Comparison of ENCODE assay signal across 8 cellular contexts in the genomic region with DNA sequence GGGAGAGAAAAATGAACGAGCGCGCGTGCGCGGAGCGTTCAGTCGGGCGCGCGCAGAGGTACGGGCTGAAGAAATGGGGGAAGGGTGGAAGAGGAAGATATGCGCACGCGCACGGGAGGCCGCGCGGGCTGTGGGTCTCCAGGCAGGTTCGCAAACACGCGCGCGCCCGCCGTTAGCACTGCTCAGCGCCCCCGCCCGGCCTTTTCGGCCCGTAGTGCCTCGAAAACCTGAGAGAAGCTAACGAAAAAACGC. TPM values are rescaled to one million over a fixed set of nuclear protein-coding genes. Genes with fewer than 3 reads are reported as not detected.
DNase-seq lines count a peak whose midpoint lies in the region; ATAC-seq and TF ChIP-seq lines count a peak whose summit lies in the region.

No MANE protein-coding gene starts in this region.

- H3K4me2 ChIP-seq in Loucy (ENCODE audit: low read depth, low read length, poor library complexity, severe bottlenecking) (peak overlapping the region; percentile 89), neural cell (ENCODE audit: low read length) (no peak overlapping the region)

- H3F3A ChIP-seq in Loucy (ENCODE audit: low read depth) (0 out of 2 replicates have a peak, but pooled peaks cover 3% of the 10 kb centered on the region), neural cell (ENCODE audit: insufficient read depth, low read length, poor library complexity, severe bottlenecking) (peaks cover 9% of the 10 kb centered on the region)

- H3K4me3 ChIP-seq in Loucy (ENCODE audit: low read length, poor library complexity, severe bottlenecking) (peak overlapping the region; percentile 89), RWPE2 (ENCODE audit: severe bottlenecking) (peak overlapping the region; percentile 91), fibroblast of villous mesenchyme (ENCODE audit: low read depth, low read length) (peak overlapping the region; percentile 86), neural cell (ENCODE audit: low read length) (peak overlapping the region; percentile 78)

- H3K27me3 Mint-ChIP-seq in stimulated activated naive CD8-positive, alpha-beta T cell treated with anti-CD3 and anti-CD28 coated beads, Interleukin-15, Interleukin-2, amounts not matched to agents 100 ng/mL and 50 ng/mL, for 24 hours = no peaks in the 10 kb centered on the region

- peaks cover 48% of the 10 kb centered on the region for H4K20me1 ChIP-seq in Loucy (ENCODE audit: insufficient read depth, low read length, poor library complexity, severe bottlenecking)
- peaks cover 25% of the 10 kb centered on the region for H4K20me1 ChIP-seq in neural cell (ENCODE audit: insufficient read depth)

- peak overlapping the region; percentile 100 for H3K27ac Mint-ChIP-seq in stimulated activated naive CD8-positive, alpha-beta T cell treated with anti-CD3 and anti-CD28 coated beads, Interleukin-15, Interleukin-2, amounts not matched to agents 100 ng/mL and 50 ng/mL, for 24 hours

- peak overlapping the region; percentile 97 for H3K4me3 Mint-ChIP-seq in stimulated activated naive CD8-positive, alpha-beta T cell treated with anti-CD3 and anti-CD28 coated beads, Interleukin-15, Interleukin-2, amounts not matched to agents 100 ng/mL and 50 ng/mL, for 24 hours

- H3K4me1 Mint-ChIP-seq in stimulated activated naive CD8-positive, alpha-beta T cell treated with anti-CD3 and anti-CD28 coated beads, Interleukin-15, Interleukin-2, amounts not matched to agents 100 ng/mL and 50 ng/mL, for 24 hours (ENCODE audit: low read depth) = peaks cover 66% of the 10 kb centered on the region

- H3K9me2 ChIP-seq in Loucy (replicated peaks; ENCODE audit: low read depth, low read length) (no peaks in the 10 kb centered on the region), neural cell (ENCODE audit: insufficient read depth, low read length) (no peaks in the 10 kb centered on the region)

- peak; percentile 53 for ATAC-seq in RWPE2 (ENCODE audit: low read depth)

- peak; percentile 94 for DNase-seq in DMS53 (lab: John Stamatoyannopoulos, UW)
- peak; percentile 65 for DNase-seq in GOT3 (lab: John Stamatoyannopoulos, UW)
- DNase-seq in RWPE2 (ENCODE audit: low spot score) = peak; percentile 88
- peak; percentile 87 for DNase-seq in activated gamma-delta T cell (lab: John Stamatoyannopoulos, UW)
- peak; percentile 91 for DNase-seq in fibroblast of villous mesenchyme (ENCODE audit: low read depth)

- peaks cover 52% of the 10 kb centered on the region for H3K79me2 ChIP-seq in Loucy (ENCODE audit: insufficient read depth, low read length)
- H3K79me2 ChIP-seq in neural cell (replicated peaks; ENCODE audit: insufficient read depth, low read length) = peaks cover 47% of the 10 kb centered on the region

- TF ChIP-seq RAD21 in neural cell (conservative IDR thresholded peaks at IDR 0.05) = no peak

- H2AFZ ChIP-seq in Loucy (ENCODE audit: low read length) (peak overlapping the region; percentile 80; the same call in 1 of the 2 replicates), neural cell (ENCODE audit: low read depth, low read length) (peak overlapping the region; percentile 77)

- TF ChIP-seq CTCF in Loucy (conservative IDR thresholded peaks at IDR 0.05; ENCODE audit: low read length) (no peak), RWPE2 (IDR thresholded peaks at IDR 0.05; ENCODE audit: poor library complexity, severe bottlenecking) (no peak), fibroblast of villous mesenchyme (IDR thresholded peaks at IDR 0.05; ENCODE audit: insufficient read depth, low read depth, low read length) (no peak), neural cell (IDR thresholded peaks at IDR 0.05; ENCODE audit: poor library complexity, severe bottlenecking) (no peak)

- H3K36me3 ChIP-seq in Loucy (ENCODE audit: insufficient read depth, low read length) = no peaks in the 10 kb centered on the region
- peaks cover 23% of the 10 kb centered on the region for H3K36me3 ChIP-seq in RWPE2 (ENCODE audit: low read depth)
- no peaks in the 10 kb centered on the region for H3K36me3 ChIP-seq in neural cell (ENCODE audit: insufficient read depth, low read length)

- peak overlapping the region; percentile 95 for H3K9ac ChIP-seq in Loucy (ENCODE audit: low read depth, low read length, poor library complexity, severe bottlenecking)
- H3K9ac ChIP-seq in neural cell (ENCODE audit: low read length) = peak overlapping the region; percentile 100

- TF ChIP-seq EP300 in neural cell (conservative IDR thresholded peaks at IDR 0.05; ENCODE audit: poor library complexity, severe bottlenecking) = no peak

- no peaks in the 10 kb centered on the region for H3K9me3 ChIP-seq in Loucy (ENCODE audit: insufficient read depth, low read depth, low read length)
- H3K9me3 ChIP-seq in RWPE2 (ENCODE audit: severe bottlenecking) = no peaks in the 10 kb centered on the region
- H3K9me3 ChIP-seq in neural cell (ENCODE audit: low read length) = no peaks in the 10 kb centered on the region

- peaks cover 22% of the 10 kb centered on the region for H3K4me1 ChIP-seq in Loucy (ENCODE audit: insufficient read depth, low read length, poor library complexity, severe bottlenecking)
- peaks cover 24% of the 10 kb centered on the region for H3K4me1 ChIP-seq in RWPE2 (ENCODE audit: insufficient read depth, poor library complexity, severe bottlenecking)

- H3K36me3 Mint-ChIP-seq in stimulated activated naive CD8-positive, alpha-beta T cell treated with anti-CD3 and anti-CD28 coated beads, Interleukin-15, Interleukin-2, amounts not matched to agents 100 ng/mL and 50 ng/mL, for 24 hours (ENCODE audit: low read depth) = peaks cover 41% of the 10 kb centered on the region

- H3K27me3 ChIP-seq in Loucy (ENCODE audit: insufficient read depth, low read length, poor library complexity, severe bottlenecking) (no peaks in the 10 kb centered on the region), RWPE2 (ENCODE audit: insufficient read depth, poor library complexity, severe bottlenecking) (no peaks in the 10 kb centered on the region), neural cell (ENCODE audit: insufficient read depth, low read depth, low read length) (no peaks in the 10 kb centered on the region)

- H3K27ac ChIP-seq in RWPE2 (ENCODE audit: poor library complexity, severe bottlenecking) (peak overlapping the region; percentile 92), neural cell (ENCODE audit: low read length) (peak overlapping the region; percentile 100)

- no peaks in the 10 kb centered on the region for H3K9me3 Mint-ChIP-seq in stimulated activated naive CD8-positive, alpha-beta T cell treated with anti-CD3 and anti-CD28 coated beads, Interleukin-15, Interleukin-2, amounts not matched to agents 100 ng/mL and 50 ng/mL, for 24 hours

TF ChIP-seq in neural cell, 6 proteins besides CTCF, POLR2A, EP300 and RAD21:
- no peak for TF ChIP-seq REST (IDR thresholded peaks at IDR 0.05; ENCODE audit: borderline replicate concordance)
- peak; percentile 42 for TF ChIP-seq MXI1 (conservative IDR thresholded peaks at IDR 0.05; ENCODE audit: poor library complexity, severe bottlenecking)
- peak; percentile 66 for TF ChIP-seq POLR2AphosphoS5 (IDR thresholded peaks at IDR 0.05)

RNA-seq across cellular contexts. Expression of gene BCLAF1, which starts 0.4 kb away (rescaled TPM):
- 116 and 154 TPM in 2 replicates for total RNA-seq in fibroblast of villous mesenchyme
- 113 and 151 TPM in 2 replicates for polyA plus RNA-seq in neural cell
- polyA minus RNA-seq in neural cell = 299 and 365 TPM in 2 replicates

RNA-seq across cellular contexts. Expression of gene MTFR2, which starts 39.1 kb away (rescaled TPM):
- 0.97 and 4.3 TPM in 2 replicates for total RNA-seq in fibroblast of villous mesenchyme
- polyA plus RNA-seq in neural cell = 1.4 TPM in 1 of 2 replicates, not detected in the other
- 2.8 TPM in 1 of 2 replicates, not detected in the other for polyA minus RNA-seq in neural cell

Comparison
In these comparisons a context has a peak if more than half of its experiments do, and no peak if none do; other contexts are left out.
1. Peak in every context shown above with its lines: DNase-seq, ATAC-seq, H3K4me3 ChIP-seq and H3K27ac ChIP-seq.